Comparison of ENCODE assay signal across 14 cellular contexts in genomic region chr14:60328588-60328987, GRCh38.
DNase-seq lines count a peak whose midpoint lies in the region; ATAC-seq lines count a peak whose summit lies in the region.
"Had no signal": no experiment of that assay in that cellular context is flagged by ENCODE, and none has a peak within 500 bp of the region (broad histone marks: within the 10 kb centered on the region; RNA-seq: fewer than 3 reads in every experiment).

No MANE protein-coding gene starts in this region.

- H3K27me3 Mint-ChIP-seq in CD8-positive, alpha-beta memory T cell, result peaks cover 31 to 40% of the 10 kb centered on the region in 2 donors

- CTCF ChIA-PET in CD8-positive, alpha-beta memory T cell (lab: Charles Lee), result no interaction called here

- H3K4me3 ChIP-seq in CD8-positive, alpha-beta memory T cell (ENCODE audit: low read length), result no peak overlapping the region

- ATAC-seq in GM18502 (IDR thresholded peaks at IDR 0.05; ENCODE audit: poor library complexity, unreplicated experiment) (no peak), GM19035 (IDR thresholded peaks at IDR 0.05; ENCODE audit: unreplicated experiment) (no peak)
- ATAC-seq: HepG2 had no signal

- POLR2A ChIA-PET in CD8-positive, alpha-beta memory T cell (lab: Charles Lee), result no interaction called here

- DNase-seq in NCI-H2081 (lab: John Stamatoyannopoulos, UW), result peak; percentile 13 to 36
- no peak for DNase-seq in NCI-H2081 treated with DMSO at 0.1 percent for 48 hours (lab: John Stamatoyannopoulos, UW)
- DNase-seq in CD8-positive, alpha-beta memory T cell, result no peak
- DNase-seq in NCI-H1930 (lab: John Stamatoyannopoulos, UW), result peak; percentile 16 to 23
- peak; percentile 44 for DNase-seq in iPS-NIHi11 (ENCODE audit: low spot score)
- DNase-seq in stimulated activated CD4-positive, alpha-beta T cell treated with anti-CD3 and anti-CD28 coated beads, Interleukin-12 subunit alpha, Interleukin-12 subunit beta, amount 100 ng/mL, for 4 hours, result no peak
- DNase-seq: HFFc6, NCI-H446 treated with DMSO at 0.1 percent for 48 hours, spleen, trophoblast cell had no signal

- peaks cover 9% of the 10 kb centered on the region for H3K4me1 ChIP-seq in CD8-positive, alpha-beta memory T cell (ENCODE audit: insufficient read depth, low read length)

- no peaks in the 10 kb centered on the region for H3K27me3 ChIP-seq in CD8-positive, alpha-beta memory T cell (ENCODE audit: insufficient read depth, low read length, poor library complexity, severe bottlenecking)

- no peak overlapping the region for H3K27ac ChIP-seq in CD8-positive, alpha-beta memory T cell (ENCODE audit: low read depth, low read length)

- H3K9me3 Mint-ChIP-seq in CD8-positive, alpha-beta memory T cell, result no peaks in the 10 kb centered on the region
- H3K9me3 Mint-ChIP-seq: activated T-helper 2 cell treated with anti-CD3 and anti-CD28 coated beads, Interferon-gamma antibody, Interleukin-2, Interleukin-4, amounts not matched to agents 10 μg/mL and 5 μg/mL and 100 μg/mL, durations not matched to agents 14 hours and 24 hours and 36 hours; HFFc6 had no signal

- peak overlapping the region in 6 of 7 donors; percentile 20 to 54 (median 42) for H3K4me3 Mint-ChIP-seq in CD8-positive, alpha-beta memory T cell
- H3K4me3 Mint-ChIP-seq: HFFc6 had no signal

- no peaks in the 10 kb centered on the region for H3K9me3 ChIP-seq in CD8-positive, alpha-beta memory T cell (ENCODE audit: low read length)
- H3K9me3 ChIP-seq: spleen had no signal

- peaks cover 22 to 36% (median 28%) of the 10 kb centered on the region in 3 donors for H3K4me1 Mint-ChIP-seq in CD8-positive, alpha-beta memory T cell

- H3K36me3 Mint-ChIP-seq in CD8-positive, alpha-beta memory T cell, result peaks cover 0 to 6% (median 4%) of the 10 kb centered on the region in 3 donors

- H3K27ac Mint-ChIP-seq in CD8-positive, alpha-beta memory T cell, result peak overlapping the region in 1 of 8 donors; percentile 25
- H3K27ac Mint-ChIP-seq: activated T-helper 2 cell treated with anti-CD3 and anti-CD28 coated beads, Interferon-gamma antibody, Interleukin-2, Interleukin-4, amounts not matched to agents 10 μg/mL and 5 μg/mL and 100 μg/mL, durations not matched to agents 14 hours and 24 hours and 36 hours; HFFc6 had no signal

- H3K36me3 ChIP-seq in CD8-positive, alpha-beta memory T cell (ENCODE audit: insufficient read depth, low read length), result no peaks in the 10 kb centered on the region
- H3K36me3 ChIP-seq: spleen had no signal

Comparison
In these comparisons a context has a peak if more than half of its experiments do, and no peak if none do; other contexts are left out.
1. DNase-seq: peak in NCI-H2081 (2 of 2), NCI-H1930 (2 of 2) and iPS-NIHi11 (single experiment); none in NCI-H2081 treated with DMSO at 0.1 percent for 48 hours (single experiment), CD8-positive, alpha-beta memory T cell (0 of 5) and stimulated activated CD4-positive, alpha-beta T cell treated with anti-CD3 and anti-CD28 coated beads, Interleukin-12 subunit alpha, Interleukin-12 subunit beta, amount 100 ng/mL, for 4 hours (single experiment).